Comparison of ENCODE assay signal across 1 cellular context in genomic region chr16:83914091-83914710, GRCh38.
TF ChIP-seq lines count a peak whose summit lies in the region.

No MANE protein-coding gene starts in this region.

TF ChIP-seq in K562, 482 proteins besides CTCF, POLR2A, EP300 and RAD21:
- TF ChIP-seq TSHZ1 (CRISPR knock-in tag; IDR thresholded peaks at IDR 0.05): no peak
- TF ChIP-seq TFE3 (CRISPR knock-in tag; IDR thresholded peaks at IDR 0.05): peak; percentile 48
